Comparison of ENCODE assay signal across 18 cellular contexts in the genomic region with DNA sequence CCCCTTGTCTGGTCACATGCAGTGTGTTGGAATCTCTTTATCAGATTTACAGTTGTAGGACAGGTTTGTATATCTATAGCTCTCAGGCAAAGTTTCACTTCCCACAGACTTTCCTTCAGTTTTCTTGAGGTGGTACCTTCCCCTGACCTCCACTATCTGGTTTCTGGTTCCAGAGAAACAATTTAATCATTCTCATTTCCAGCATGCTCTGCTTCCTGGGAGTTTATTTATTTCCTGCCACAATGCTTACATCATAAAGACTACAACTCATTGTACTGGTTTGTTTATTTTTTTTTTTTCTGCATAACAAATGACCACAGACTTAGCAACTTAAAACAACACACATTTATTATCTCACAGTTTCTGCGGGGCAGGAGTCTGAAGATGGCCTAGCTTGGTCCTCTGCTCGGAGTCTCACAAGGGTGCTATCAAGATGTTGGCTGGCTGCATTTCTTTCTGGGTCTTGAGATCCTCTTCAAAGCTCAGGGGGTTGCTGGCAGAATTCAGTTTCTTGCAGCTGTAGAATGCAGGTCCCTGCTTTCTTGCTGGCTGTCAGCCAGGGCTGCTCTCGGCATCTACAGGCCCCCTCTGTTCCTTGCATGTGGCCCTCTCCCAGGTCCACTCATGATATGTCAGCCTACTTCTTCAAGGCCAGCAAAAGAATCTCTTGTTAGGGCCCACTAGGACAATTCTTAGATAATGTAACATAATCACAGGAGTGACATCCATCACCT.
DNase-seq lines count a peak whose midpoint lies in the region; ATAC-seq and TF ChIP-seq lines count a peak whose summit lies in the region.
"Had no signal": no experiment of that assay in that cellular context is flagged by ENCODE, and none has a peak within 500 bp of the region (broad histone marks: within the 10 kb centered on the region; RNA-seq: fewer than 3 reads in every experiment).

No MANE protein-coding gene starts in this region.

- TF ChIP-seq POLR2A in gastroesophageal sphincter (IDR thresholded peaks at IDR 0.05) = no peak

- H3K27me3 Mint-ChIP-seq in nephron progenitor cell (ENCODE audit: low read depth, poor library complexity) = peaks cover 11% of the 10 kb centered on the region
- H3K27me3 Mint-ChIP-seq: central memory CD8-positive, alpha-beta T cell had no signal

- H3K4me3 Mint-ChIP-seq in nephron progenitor cell = no peak overlapping the region
- H3K4me3 Mint-ChIP-seq: CD4-positive, CD25-positive, alpha-beta regulatory T cell; central memory CD8-positive, alpha-beta T cell; GM23338; naive thymus-derived CD4-positive, alpha-beta T cell had no signal

- DNase-seq in ELR (ENCODE audit: low read depth) (peak; percentile 77), OCI-M1 (lab: John Stamatoyannopoulos, UW) (peak; percentile 22), nephron progenitor cell (no peak), NCI-H2107 treated with DMSO at 0.1 percent for 48 hours (lab: John Stamatoyannopoulos, UW; ENCODE audit: unreplicated experiment) (no peak), NCI-H524 (lab: John Stamatoyannopoulos, UW) (no peak)
- DNase-seq: activated CD4-positive, alpha-beta T cell treated with anti-CD3 and anti-CD28 coated beads for 48 hours; CD4-positive, CD25-positive, alpha-beta regulatory T cell; esophagus squamous epithelium; naive thymus-derived CD4-positive, alpha-beta T cell; NCI-H1436 treated with DMSO at 0.1 percent for 48 hours; NCI-H748 treated with DMSO at 0.1 percent for 48 hours; small intestine had no signal

- WGBS in gastroesophageal sphincter (ENCODE audit: low coverage in 1 of 2), 2 donors = 71 to 83% methylated on average over 1 to 3 of the region's 3 CpGs

- peak overlapping the region; percentile 79 for H3K27ac Mint-ChIP-seq in nephron progenitor cell
- H3K27ac Mint-ChIP-seq: CD4-positive, CD25-positive, alpha-beta regulatory T cell; GM23338; naive thymus-derived CD4-positive, alpha-beta T cell had no signal

- no peak for TF ChIP-seq EP300 in gastroesophageal sphincter (IDR thresholded peaks at IDR 0.05)

- ATAC-seq in GM19395 (IDR thresholded peaks at IDR 0.05; ENCODE audit: unreplicated experiment) = no peak
- ATAC-seq in gastroesophageal sphincter = no peak
- ATAC-seq: GM23338; naive thymus-derived CD4-positive, alpha-beta T cell had no signal

- no peaks in the 10 kb centered on the region for H3K27me3 ChIP-seq in gastroesophageal sphincter
- H3K27me3 ChIP-seq: esophagus squamous epithelium had no signal

- no peaks in the 10 kb centered on the region for H3K36me3 ChIP-seq in gastroesophageal sphincter
- H3K36me3 ChIP-seq: esophagus squamous epithelium, thoracic aorta had no signal

- TF ChIP-seq CTCF in nephron progenitor cell (IDR thresholded peaks at IDR 0.05) (no peak), gastroesophageal sphincter (IDR thresholded peaks at IDR 0.05) (no peak)

- peaks cover 4% of the 10 kb centered on the region for H3K9me3 Mint-ChIP-seq in nephron progenitor cell
- H3K9me3 Mint-ChIP-seq: CD4-positive, CD25-positive, alpha-beta regulatory T cell; central memory CD8-positive, alpha-beta T cell; GM23338; naive thymus-derived CD4-positive, alpha-beta T cell had no signal

- no peaks in the 10 kb centered on the region for H3K36me3 Mint-ChIP-seq in nephron progenitor cell (ENCODE audit: low read depth)
- H3K36me3 Mint-ChIP-seq: CD4-positive, CD25-positive, alpha-beta regulatory T cell; naive thymus-derived CD4-positive, alpha-beta T cell had no signal

- H3K4me3 ChIP-seq in gastroesophageal sphincter = no peak overlapping the region
- H3K4me3 ChIP-seq: esophagus squamous epithelium, GM23338, thoracic aorta had no signal

- no peaks in the 10 kb centered on the region for H3K4me1 ChIP-seq in gastroesophageal sphincter

- peaks cover 61% of the 10 kb centered on the region for H3K4me1 Mint-ChIP-seq in nephron progenitor cell
- H3K4me1 Mint-ChIP-seq: CD4-positive, CD25-positive, alpha-beta regulatory T cell; central memory CD8-positive, alpha-beta T cell had no signal

- H3K9me3 ChIP-seq in gastroesophageal sphincter = no peaks in the 10 kb centered on the region
- H3K9me3 ChIP-seq: esophagus squamous epithelium, thoracic aorta had no signal

- H3K27ac ChIP-seq in cingulate gyrus (ENCODE audit: low read depth, low read length) (peak overlapping the region; percentile 60), gastroesophageal sphincter (no peak overlapping the region)
- H3K27ac ChIP-seq: esophagus squamous epithelium, thoracic aorta had no signal

Comparison
In these comparisons a context has a peak if more than half of its experiments do, and no peak if none do; other contexts are left out.
1. DNase-seq: peak in ELR (single experiment) and OCI-M1 (single experiment); none in nephron progenitor cell (single experiment), NCI-H2107 treated with DMSO at 0.1 percent for 48 hours (single experiment) and NCI-H524 (0 of 2).